In genomic region chr1:44808938-44809917, GRCh38 we compare ENCODE assay signal across 1 cellular context.
TF ChIP-seq lines count a peak whose summit lies in the region.

No MANE protein-coding gene starts in this region.

TF ChIP-seq in GM23338, 12 proteins besides CTCF, POLR2A, EP300 and RAD21:
- TF ChIP-seq ZNF462 (CRISPR knock-in tag; IDR thresholded peaks at IDR 0.05) (no peak), ETS1 (IDR thresholded peaks at IDR 0.05) (no peak), ZNF114 (CRISPR knock-in tag; IDR thresholded peaks at IDR 0.05) (no peak), STAT1 (IDR thresholded peaks at IDR 0.05; ENCODE audit: unreplicated experiment) (no peak)
